ENCODE assay signal across 8 cellular contexts in the genomic region with DNA sequence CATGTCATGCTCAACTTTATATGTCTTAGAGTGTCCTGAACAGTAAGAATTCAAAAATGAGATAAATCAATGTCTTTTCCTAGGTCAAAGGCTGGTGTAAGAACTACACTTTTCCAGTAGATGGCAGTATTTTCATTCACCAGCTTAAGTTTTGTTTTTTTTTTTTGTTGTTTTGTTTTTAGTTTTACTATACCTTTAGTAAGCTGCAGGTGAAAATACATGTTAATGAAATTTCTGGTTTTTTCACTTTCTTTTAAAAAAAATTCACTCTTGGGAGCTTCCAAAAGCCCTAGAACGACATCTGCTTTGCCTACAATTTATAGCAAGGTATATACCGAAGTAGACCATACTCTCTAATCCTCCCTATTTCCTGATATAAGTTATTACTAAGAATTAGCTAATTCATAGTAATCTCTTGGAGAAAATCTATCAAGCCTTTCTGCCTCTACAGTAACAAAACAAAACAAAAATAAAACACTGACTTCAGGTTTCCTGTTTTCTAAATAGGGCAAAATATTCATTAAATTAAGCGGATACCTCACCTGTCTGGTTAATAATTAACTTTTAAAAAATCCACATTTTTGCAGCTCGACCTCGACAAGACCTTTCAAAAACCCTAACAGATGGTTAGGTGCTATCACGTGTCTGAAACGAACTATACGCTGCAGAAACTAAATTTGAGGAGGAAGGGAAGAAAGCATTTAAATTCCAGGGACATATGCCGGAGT. TPM values are rescaled to one million over a fixed set of nuclear protein-coding genes. Genes with fewer than 3 reads are reported as not detected.
DNase-seq lines count a peak whose midpoint lies in the region; ATAC-seq and TF ChIP-seq lines count a peak whose summit lies in the region.

No MANE protein-coding gene starts in this region.

- H3K9me3 Mint-ChIP-seq in CD8-positive, alpha-beta memory T cell: no peaks in the 10 kb centered on the region

- ATAC-seq in mucosa of descending colon (no peak), GM19035 (IDR thresholded peaks at IDR 0.05; ENCODE audit: unreplicated experiment) (no peak), GM18858 (IDR thresholded peaks at IDR 0.05; ENCODE audit: unreplicated experiment) (no peak)

- no peaks in the 10 kb centered on the region for H3K36me3 ChIP-seq in CD8-positive, alpha-beta memory T cell (ENCODE audit: insufficient read depth, low read length)
- H3K36me3 ChIP-seq in OCI-LY1 (ENCODE audit: insufficient read depth, low read length) (no peaks in the 10 kb centered on the region), colonic mucosa (no peaks in the 10 kb centered on the region), mucosa of descending colon (ENCODE audit: low read depth) (no peaks in the 10 kb centered on the region)

- H3K4me1 ChIP-seq in CD8-positive, alpha-beta memory T cell (ENCODE audit: insufficient read depth, low read length): peaks cover 18% of the 10 kb centered on the region
- peaks cover 32% of the 10 kb centered on the region for H3K4me1 ChIP-seq in OCI-LY1 (ENCODE audit: insufficient read depth, low read length, severe bottlenecking)
- peaks cover 5% of the 10 kb centered on the region for H3K4me1 ChIP-seq in colonic mucosa
- peaks cover 14% of the 10 kb centered on the region for H3K4me1 ChIP-seq in mucosa of descending colon (ENCODE audit: low read depth)

- peak overlapping the region; percentile 76 for H3K4me3 ChIP-seq in CD8-positive, alpha-beta memory T cell (ENCODE audit: low read length)
- H3K4me3 ChIP-seq in OCI-LY1 (ENCODE audit: low read depth, low read length, poor library complexity, severe bottlenecking): no peak overlapping the region
- peak overlapping the region; percentile 60 for H3K4me3 ChIP-seq in colonic mucosa
- peak overlapping the region; percentile 47 for H3K4me3 ChIP-seq in mucosa of descending colon

- H3K4me3 Mint-ChIP-seq in CD8-positive, alpha-beta memory T cell: peak overlapping the region; percentile 81 to 97 (median 86)

- no peaks in the 10 kb centered on the region for H3F3A ChIP-seq in OCI-LY1 (ENCODE audit: insufficient read depth, low read length)

- peaks cover 15 to 25% of the 10 kb centered on the region in 2 donors for H3K27me3 Mint-ChIP-seq in CD8-positive, alpha-beta memory T cell

- peaks cover 0 to 8% (median 0%) of the 10 kb centered on the region in 3 donors for H3K36me3 Mint-ChIP-seq in CD8-positive, alpha-beta memory T cell

- TF ChIP-seq CTCF in OCI-LY1 (IDR thresholded peaks at IDR 0.05; ENCODE audit: low read length) (peak; percentile 91), colonic mucosa (IDR thresholded peaks at IDR 0.05) (peak; percentile 91), mucosa of descending colon (IDR thresholded peaks at IDR 0.05) (peak; percentile 63)

- H3K9ac ChIP-seq in OCI-LY1 (ENCODE audit: low read length) (no peak overlapping the region), colonic mucosa (ENCODE audit: low read depth in 2 of 2, low read length in 2 of 2) (peak overlapping the region in 1 of 2 donors; percentile 94)

- POLR2A ChIA-PET in CD8-positive, alpha-beta memory T cell (lab: Charles Lee): interaction anchor here (0.6 to 1.1 kb wide), 5 partner anchors 14 to 338 kb away, joined by 3 to 5 read pairs (median 3); no protein-coding TSS in a partner anchor

- H3K4me2 ChIP-seq in OCI-LY1 (ENCODE audit: low read length): no peak overlapping the region

- H3K27ac Mint-ChIP-seq in CD8-positive, alpha-beta memory T cell: peak overlapping the region in 7 of 8 donors; percentile 52 to 76 (median 65)

- H3K4me1 Mint-ChIP-seq in CD8-positive, alpha-beta memory T cell: peaks cover 16 to 23% (median 16%) of the 10 kb centered on the region in 3 donors

- intact Hi-C loops in colonic mucosa (cut with DNase I) (loop anchor here (2.0 to 10.0 kb wide), 4 partner anchors 128 to 341 kb away; a partner anchor contains a TSS), mucosa of descending colon (cut with DNase I, micrococcal nuclease) (loop anchor here in 1 of 2 donors (1.0 to 10.0 kb wide), 2 partner anchors 131 to 210 kb away; no protein-coding TSS in a partner anchor)

- H3K79me2 ChIP-seq in OCI-LY1 (ENCODE audit: insufficient read depth, low read length): no peaks in the 10 kb centered on the region

- peak overlapping the region; percentile 64 for H3K27ac ChIP-seq in CD8-positive, alpha-beta memory T cell (ENCODE audit: low read depth, low read length)
- no peak overlapping the region for H3K27ac ChIP-seq in OCI-LY1 (ENCODE audit: low read depth, low read length, poor library complexity, severe bottlenecking)
- peak overlapping the region; percentile 99 for H3K27ac ChIP-seq in colonic mucosa

- peaks cover 11% of the 10 kb centered on the region for H3K27me3 ChIP-seq in CD8-positive, alpha-beta memory T cell (ENCODE audit: insufficient read depth, low read length, poor library complexity, severe bottlenecking)
- H3K27me3 ChIP-seq in OCI-LY1 (ENCODE audit: insufficient read depth, low read length) (no peaks in the 10 kb centered on the region), colonic mucosa (no peaks in the 10 kb centered on the region)

- DNase-seq in CD8-positive, alpha-beta memory T cell: peak in 2 of 5 donors; percentile 55 to 58
- DNase-seq in HCEC 1CT (peak; percentile 45), colonic mucosa (no peak), mucosa of descending colon (no peak), T-helper 9 cell (no peak)

- no peaks in the 10 kb centered on the region for H3K9me3 ChIP-seq in CD8-positive, alpha-beta memory T cell (ENCODE audit: low read length)
- H3K9me3 ChIP-seq in OCI-LY1 (ENCODE audit: low read length): no peaks in the 10 kb centered on the region
- no peaks in the 10 kb centered on the region for H3K9me3 ChIP-seq in colonic mucosa
- no peaks in the 10 kb centered on the region for H3K9me3 ChIP-seq in mucosa of descending colon

- CTCF ChIA-PET in CD8-positive, alpha-beta memory T cell (lab: Charles Lee): interaction anchor here (0.7 to 7.6 kb wide), 26 partner anchors 14 to 565 kb away, joined by 3 to 114 read pairs (median 4); a partner anchor contains a TSS

- no peaks in the 10 kb centered on the region for H3K9me2 ChIP-seq in OCI-LY1 (ENCODE audit: low read depth, low read length)

- H4K20me1 ChIP-seq in OCI-LY1 (ENCODE audit: insufficient read depth, low read length): no peaks in the 10 kb centered on the region

- H2AFZ ChIP-seq in OCI-LY1 (ENCODE audit: low read length): no peak overlapping the region

RNA-seq across cellular contexts. Expression of a gene that starts 2.7 kb away (rescaled TPM):
- 1 to 10 TPM; 2.4 to 2.7 TPM for total RNA-seq in CD8-positive, alpha-beta memory T cell
- not detected for polyA plus RNA-seq in CD8-positive, alpha-beta memory T cell
- 10 to 100 TPM in 1 of 2 donors, 1 to 10 TPM in 1; 5.6 to 31.3 TPM for total RNA-seq in colonic mucosa
- total RNA-seq in mucosa of descending colon: 10 to 100 TPM; 14.7 to 82.1 (median 16.5) TPM

RNA-seq across cellular contexts. Expression of a gene that starts 54.5 kb away (rescaled TPM):
- 10 to 100 TPM; 13.3 to 15.3 TPM for total RNA-seq in CD8-positive, alpha-beta memory T cell
- polyA plus RNA-seq in CD8-positive, alpha-beta memory T cell: 27.3 TPM
- 10 to 100 TPM; 13.2 to 21.3 TPM for total RNA-seq in colonic mucosa
- 10 to 100 TPM; 17.0 to 25.2 (median 22.5) TPM for total RNA-seq in mucosa of descending colon
